ENCODE assay signal across 8 cellular contexts in genomic region chr3:133474251-133474801, GRCh38.
DNase-seq lines count a peak whose midpoint lies in the region; ATAC-seq, FAIRE-seq and TF ChIP-seq lines count a peak whose summit lies in the region.

No MANE protein-coding gene starts in this region.

- peaks cover 7 to 11% of the 10 kb centered on the region in 2 experiments for H3K4me1 ChIP-seq in neutrophil (ENCODE audit: control insufficient read depth in 1 of 2, insufficient read depth in 1 of 2, low read depth in 1 of 2, low read length in 1 of 2)

- H3K27ac ChIP-seq in neutrophil = peak overlapping the region; percentile 46

- no peaks in the 10 kb centered on the region for H3K9me3 ChIP-seq in neutrophil

- H3K27me3 ChIP-seq in neutrophil = peaks cover 7% of the 10 kb centered on the region

- DNase-seq in COR-L47 (lab: John Stamatoyannopoulos, UW) (peak; percentile 81), NCI-H2029 treated with DMSO at 0.1 percent for 48 hours (lab: John Stamatoyannopoulos, UW) (peak; percentile 89), MV-4-11 (lab: John Stamatoyannopoulos, UW) (no peak), cerebellar cortex (ENCODE audit: low spot score) (no peak)

- H3K4me3 ChIP-seq in neutrophil (ENCODE audit: low read depth in 1 of 2, low read length in 1 of 2) = no peak overlapping the region

- no peaks in the 10 kb centered on the region for H3K36me3 ChIP-seq in neutrophil

- ATAC-seq in GM18517 (IDR thresholded peaks at IDR 0.05; ENCODE audit: unreplicated experiment) (no peak), HG03520 (IDR thresholded peaks at IDR 0.05; ENCODE audit: unreplicated experiment) (no peak)

- no peak for TF ChIP-seq CTCF in neutrophil (IDR thresholded peaks at IDR 0.05)

- peak; percentile 98 for FAIRE-seq in endometrium (lab: Jason Lieb, UNC)

Comparison
In these comparisons a context has a peak if more than half of its experiments do, and no peak if none do; other contexts are left out.
1. DNase-seq: peak in COR-L47 (single experiment) and NCI-H2029 treated with DMSO at 0.1 percent for 48 hours (single experiment); none in MV-4-11 (single experiment) and cerebellar cortex (single experiment).